In genomic region chr3:40309925-40310635, GRCh38 we compare ENCODE assay signal across 8 cellular contexts. TPM values are rescaled to one million over a fixed set of nuclear protein-coding genes. Genes with fewer than 3 reads are reported as not detected.
DNase-seq lines count a peak whose midpoint lies in the region; ATAC-seq and TF ChIP-seq lines count a peak whose summit lies in the region.

No MANE protein-coding gene starts in this region.

- H3K4me2 ChIP-seq in parathyroid adenoma (ENCODE audit: low read length), result peak overlapping the region; percentile 62

- H3K9me3 ChIP-seq in heart left ventricle, result no peaks in the 10 kb centered on the region
- no peaks in the 10 kb centered on the region for H3K9me3 ChIP-seq in parathyroid adenoma (ENCODE audit: control insufficient read depth, low read length)

- H3K27ac ChIP-seq in adipose tissue (ENCODE audit: low read depth, low read length), result peak overlapping the region; percentile 79
- peak overlapping the region; percentile 92 to 99 (median 97) for H3K27ac ChIP-seq in heart left ventricle
- H3K27ac ChIP-seq in parathyroid adenoma, result peak overlapping the region; percentile 95

- TF ChIP-seq POLR2A in heart left ventricle (IDR thresholded peaks at IDR 0.05), result no peak

- H3K9ac ChIP-seq in parathyroid adenoma, result peak overlapping the region; percentile 96

- H2AFZ ChIP-seq in parathyroid adenoma, result peak overlapping the region; percentile 97

- H3K4me3 ChIP-seq in heart left ventricle (peak overlapping the region; percentile 71 to 96 (median 88)), parathyroid adenoma (ENCODE audit: low read depth, low read length) (peak overlapping the region; percentile 89)

- H3K27me3 ChIP-seq in heart left ventricle (no peaks in the 10 kb centered on the region), parathyroid adenoma (ENCODE audit: control insufficient read depth, insufficient read depth, low read length) (no peaks in the 10 kb centered on the region)

- intact Hi-C loops in heart left ventricle (cut with DNase I), result loop anchor here in 8 of 10 donors (1.0 to 10.0 kb wide), 7 partner anchors 72 to 895 kb away; no protein-coding TSS in a partner anchor

- peak; percentile 36 to 50 (median 45) for DNase-seq in activated naive CD4-positive, alpha-beta T cell (lab: John Stamatoyannopoulos, UW)
- no peak for DNase-seq in activated naive CD4-positive, alpha-beta T cell treated with Interleukin-2 at 50 U/mL for 16 hours
- DNase-seq in NCI-H2227 treated with DMSO at 0.1 percent for 48 hours (lab: John Stamatoyannopoulos, UW) (peak; percentile 2), heart left ventricle (peak; percentile 40 to 71 (median 59))

- peaks cover 5% of the 10 kb centered on the region for H3K79me2 ChIP-seq in parathyroid adenoma

- WGBS in adipose tissue, 3 donors, result 0 to 1% (median 1%) methylated on average over 47 of the region's 47 CpGs
- WGBS in heart left ventricle, 4 donors, result 0 to 1% (median 0%) methylated on average over 32 to 47 of the region's 47 CpGs

- peaks cover 0 to 44% (median 35%) of the 10 kb centered on the region in 9 donors for H3K36me3 ChIP-seq in heart left ventricle
- H3K36me3 ChIP-seq in parathyroid adenoma (ENCODE audit: control insufficient read depth, insufficient read depth, low read length), result no peaks in the 10 kb centered on the region

- ATAC-seq in HG02678 (IDR thresholded peaks at IDR 0.05; ENCODE audit: unreplicated experiment) (peak; percentile 23), heart left ventricle (peak; percentile 0 to 29 (median 20)), GM18519 (IDR thresholded peaks at IDR 0.05; ENCODE audit: low FRiP score, unreplicated experiment) (no peak)

- H3K4me1 ChIP-seq in heart left ventricle (peaks cover 0 to 55% (median 33%) of the 10 kb centered on the region in 12 donors), parathyroid adenoma (peaks cover 12% of the 10 kb centered on the region)

- no peak for TF ChIP-seq CTCF in heart left ventricle (IDR thresholded peaks at IDR 0.05)
- no peak for TF ChIP-seq CTCF in parathyroid adenoma (IDR thresholded peaks at IDR 0.05)

RNA-seq across cellular contexts. Expression of gene EIF1B, which starts 0.6 kb away (rescaled TPM):
- polyA plus RNA-seq in adipose tissue (100 to 1,000 TPM in 1 of 3 donors, 10 to 100 TPM in 2; 41.9 to 115 (median 91.3) TPM), heart left ventricle (100 to 1,000 TPM; 170 to 590 TPM)
- total RNA-seq in heart left ventricle, result 100 to 1,000 TPM in 7 of 9 donors, 10 to 100 TPM in 2; 64.0 to 357 (median 289) TPM
